10 cellular contexts compared by ENCODE assay signal in the genomic region with DNA sequence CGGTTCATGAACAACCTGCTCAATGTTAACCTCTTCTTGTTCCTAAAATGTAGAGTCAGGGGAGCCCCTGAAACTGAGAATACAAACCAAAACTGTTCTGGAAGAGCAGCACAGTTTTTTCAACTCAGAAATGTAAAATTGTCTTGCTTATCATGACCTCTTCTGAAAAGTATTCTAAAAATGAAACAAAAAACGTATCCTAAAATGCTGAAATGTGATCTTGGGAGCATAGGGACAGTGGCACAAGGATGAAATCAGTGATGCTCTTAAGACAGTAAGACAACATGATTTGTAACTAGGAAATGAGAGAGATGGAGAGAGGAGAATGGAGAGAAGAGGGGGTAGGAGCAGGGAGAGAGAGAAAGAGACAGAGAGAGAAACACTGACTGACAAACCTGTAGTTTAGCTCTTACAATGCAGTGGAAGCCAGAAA. TPM values are rescaled to one million over a fixed set of nuclear protein-coding genes. Genes with fewer than 3 reads are reported as not detected.
DNase-seq lines count a peak whose midpoint lies in the region; ATAC-seq, FAIRE-seq and TF ChIP-seq lines count a peak whose summit lies in the region.
"Had no signal": no experiment of that assay in that cellular context is flagged by ENCODE, and none has a peak within 500 bp of the region (broad histone marks: within the 10 kb centered on the region; RNA-seq: fewer than 3 reads in every experiment).

No MANE protein-coding gene starts in this region.

- H3K4me2 ChIP-seq in MM.1S (ENCODE audit: low read depth, low read length): peak overlapping the region; percentile 43

- peak overlapping the region; percentile 2; the same call in 1 of the 2 replicates for H2AFZ ChIP-seq in MM.1S (ENCODE audit: low read length)

- intact Hi-C loops in kidney (cut with DNase I): no loop called here
- intact Hi-C loops in activated T-helper 2 cell treated with anti-CD3 and anti-CD28 coated beads, Interferon-gamma antibody, Interleukin-2, Interleukin-4, amounts not matched to agents 10 μg/mL and 5 μg/mL and 100 μg/mL, durations not matched to agents 14 hours and 24 hours and 36 hours (cut with micrococcal nuclease): no loop called here

- H3K27ac Mint-ChIP-seq in CD4-positive, CD25-positive, alpha-beta regulatory T cell: peak overlapping the region; percentile 4 to 75 (median 44)
- no peak overlapping the region for H3K27ac Mint-ChIP-seq in activated T-helper 2 cell treated with anti-CD3 and anti-CD28 coated beads, Interferon-gamma antibody, Interleukin-2, Interleukin-4, amounts not matched to agents 10 μg/mL and 5 μg/mL and 100 μg/mL, durations not matched to agents 14 hours and 24 hours and 36 hours

- no peak overlapping the region for H3K4me3 ChIP-seq in CD4-positive, CD25-positive, alpha-beta regulatory T cell (ENCODE audit: low read depth, low read length)
- H3K4me3 ChIP-seq in MM.1S (ENCODE audit: low read length): peak overlapping the region; percentile 15; the same call in 1 of the 2 replicates
- H3K4me3 ChIP-seq in kidney (ENCODE audit: low read length in 2 of 2): peak overlapping the region; percentile 48 to 62

- H3K9me3 Mint-ChIP-seq in CD4-positive, CD25-positive, alpha-beta regulatory T cell: no peaks in the 10 kb centered on the region
- H3K9me3 Mint-ChIP-seq in activated T-helper 2 cell treated with anti-CD3 and anti-CD28 coated beads, Interferon-gamma antibody, Interleukin-2, Interleukin-4, amounts not matched to agents 10 μg/mL and 5 μg/mL and 100 μg/mL, durations not matched to agents 14 hours and 24 hours and 36 hours: no peaks in the 10 kb centered on the region

- no peak for ATAC-seq in CD4-positive, CD25-positive, alpha-beta regulatory T cell (ENCODE audit: low read depth in 2 of 2)
- ATAC-seq in GM19463 (IDR thresholded peaks at IDR 0.05; ENCODE audit: unreplicated experiment): peak; percentile 50

- H3K9ac ChIP-seq in MM.1S (ENCODE audit: low read length) (peak overlapping the region; percentile 9; the same call in 1 of the 2 replicates), kidney (ENCODE audit: low read length in 2 of 2) (peak overlapping the region in 1 of 2 donors; percentile 36)

- peaks cover 19 to 38% (median 32%) of the 10 kb centered on the region in 4 donors for H3K4me1 Mint-ChIP-seq in CD4-positive, CD25-positive, alpha-beta regulatory T cell
- H3K4me1 Mint-ChIP-seq in activated T-helper 2 cell treated with anti-CD3 and anti-CD28 coated beads, Interferon-gamma antibody, Interleukin-2, Interleukin-4, amounts not matched to agents 10 μg/mL and 5 μg/mL and 100 μg/mL, durations not matched to agents 14 hours and 24 hours and 36 hours (ENCODE audit: low read depth): peaks cover 40% of the 10 kb centered on the region

- H3K27me3 ChIP-seq in CD4-positive, CD25-positive, alpha-beta regulatory T cell (ENCODE audit: control insufficient read depth, insufficient read depth, low read length): no peaks in the 10 kb centered on the region
- no peaks in the 10 kb centered on the region for H3K27me3 ChIP-seq in MM.1S (replicated peaks; ENCODE audit: insufficient read depth, low read length)

- H3K79me2 ChIP-seq in MM.1S (ENCODE audit: low read length): no peaks in the 10 kb centered on the region

- no peak overlapping the region for H3K27ac ChIP-seq in CD4-positive, CD25-positive, alpha-beta regulatory T cell (ENCODE audit: insufficient read depth, low read length, poor library complexity, severe bottlenecking)
- peak overlapping the region; percentile 30; the same call in 1 of the 2 replicates for H3K27ac ChIP-seq in MM.1S (ENCODE audit: low read length)
- peak overlapping the region; percentile 64 to 71 for H3K27ac ChIP-seq in kidney (ENCODE audit: low read depth in 2 of 2, low read length in 2 of 2)

- no peaks in the 10 kb centered on the region for H3K9me2 ChIP-seq in MM.1S (replicated peaks; ENCODE audit: insufficient read depth, low read length)

- FAIRE-seq in kidney (lab: Jason Lieb, UNC): no peak

- no peaks in the 10 kb centered on the region for H3K27me3 Mint-ChIP-seq in CD4-positive, CD25-positive, alpha-beta regulatory T cell
- H3K27me3 Mint-ChIP-seq in activated T-helper 2 cell treated with anti-CD3 and anti-CD28 coated beads, Interferon-gamma antibody, Interleukin-2, Interleukin-4, amounts not matched to agents 10 μg/mL and 5 μg/mL and 100 μg/mL, durations not matched to agents 14 hours and 24 hours and 36 hours (ENCODE audit: low read depth): no peaks in the 10 kb centered on the region

- no peaks in the 10 kb centered on the region for H3F3A ChIP-seq in MM.1S (ENCODE audit: insufficient read depth, low read length)

- no peak overlapping the region for H3K4me3 Mint-ChIP-seq in CD4-positive, CD25-positive, alpha-beta regulatory T cell
- H3K4me3 Mint-ChIP-seq in activated T-helper 2 cell treated with anti-CD3 and anti-CD28 coated beads, Interferon-gamma antibody, Interleukin-2, Interleukin-4, amounts not matched to agents 10 μg/mL and 5 μg/mL and 100 μg/mL, durations not matched to agents 14 hours and 24 hours and 36 hours (ENCODE audit: low read depth): no peak overlapping the region

- H4K20me1 ChIP-seq in MM.1S (ENCODE audit: insufficient read depth, low read length): no peaks in the 10 kb centered on the region

- no peaks in the 10 kb centered on the region for H3K4me1 ChIP-seq in CD4-positive, CD25-positive, alpha-beta regulatory T cell (ENCODE audit: control insufficient read depth, insufficient read depth, low read length, poor library complexity, severe bottlenecking)
- peaks cover 5% of the 10 kb centered on the region; the same call in 1 of the 2 replicates for H3K4me1 ChIP-seq in MM.1S (ENCODE audit: low read length)
- peaks cover 27 to 40% of the 10 kb centered on the region in 2 donors for H3K4me1 ChIP-seq in kidney (ENCODE audit: control insufficient read depth in 1 of 2, insufficient read depth in 1 of 2, low read depth in 1 of 2, low read length in 2 of 2)

- H3K36me3 ChIP-seq in CD4-positive, CD25-positive, alpha-beta regulatory T cell (ENCODE audit: control insufficient read depth, insufficient read depth, low read length): peaks cover 23% of the 10 kb centered on the region
- H3K36me3 ChIP-seq in MM.1S (replicated peaks; ENCODE audit: insufficient read depth, low read length): no peaks in the 10 kb centered on the region
- peaks cover 0 to 4% of the 10 kb centered on the region in 2 donors for H3K36me3 ChIP-seq in kidney (ENCODE audit: control insufficient read depth in 1 of 2, insufficient read depth in 2 of 2, low read length in 2 of 2)

- DNase-seq in CD4-positive, CD25-positive, alpha-beta regulatory T cell: no peak
- peak; percentile 21 for DNase-seq in MM.1S
- DNase-seq in kidney: no peak
- DNase-seq in activated T-helper 2 cell treated with anti-CD3 and anti-CD28 coated beads, Interferon-gamma antibody, Interleukin-2, Interleukin-4, amounts not matched to agents 10 μg/mL and 5 μg/mL and 100 μg/mL, durations not matched to agents 14 hours and 24 hours and 36 hours (ENCODE audit: low spot score): no peak
- DNase-seq in activated CD4-positive, alpha-beta T cell treated with anti-CD3 and anti-CD28 coated beads, Interleukin-2, amount 50 U/mL, for 48 hours: no peak
- no peak for DNase-seq in DMS53 treated with DMSO at 0.1 percent for 48 hours (lab: John Stamatoyannopoulos, UW; ENCODE audit: unreplicated experiment)
- DNase-seq in stimulated activated CD8-positive, alpha-beta memory T cell treated with anti-CD3 and anti-CD28 coated beads, Interleukin-4, amount 100 ng/mL, for 48 hours: no peak
- DNase-seq: activated gamma-delta T cell, DND-41 had no signal

- TF ChIP-seq CTCF in MM.1S (IDR thresholded peaks at IDR 0.05; ENCODE audit: low read length) (no peak), kidney (IDR thresholded peaks at IDR 0.05; ENCODE audit: borderline replicate concordance, extremely low read depth, insufficient read depth) (no peak)

- H3K36me3 Mint-ChIP-seq in CD4-positive, CD25-positive, alpha-beta regulatory T cell: peaks cover 45% of the 10 kb centered on the region
- peaks cover 56% of the 10 kb centered on the region for H3K36me3 Mint-ChIP-seq in activated T-helper 2 cell treated with anti-CD3 and anti-CD28 coated beads, Interferon-gamma antibody, Interleukin-2, Interleukin-4, amounts not matched to agents 10 μg/mL and 5 μg/mL and 100 μg/mL, durations not matched to agents 14 hours and 24 hours and 36 hours (ENCODE audit: low read depth)

- H3K9me3 ChIP-seq in CD4-positive, CD25-positive, alpha-beta regulatory T cell (ENCODE audit: control insufficient read depth in 2 of 2, low read length in 2 of 2): no peaks in the 10 kb centered on the region
- H3K9me3 ChIP-seq in MM.1S (replicated peaks; ENCODE audit: insufficient read depth, low read length) (no peaks in the 10 kb centered on the region), kidney (ENCODE audit: control insufficient read depth in 1 of 2, low read length in 2 of 2) (no peaks in the 10 kb centered on the region)

RNA-seq across cellular contexts. Expression of gene NCOA7, which starts 27.5 kb away (rescaled TPM):
- total RNA-seq in CD4-positive, CD25-positive, alpha-beta regulatory T cell: 41.9 TPM
- 10 to 100 TPM; 12.6 to 16.5 (median 13.9) TPM for polyA plus RNA-seq in CD4-positive, CD25-positive, alpha-beta regulatory T cell
- total RNA-seq in kidney: 135 TPM
- 21.0 TPM for polyA plus RNA-seq in kidney (ENCODE audit: insufficient read depth, low read depth, low replicate concordance)
- total RNA-seq in activated T-helper 2 cell treated with anti-CD3 and anti-CD28 coated beads, Interferon-gamma antibody, Interleukin-2, Interleukin-4, amounts not matched to agents 10 μg/mL and 5 μg/mL and 100 μg/mL, durations not matched to agents 14 hours and 24 hours and 36 hours: 40.5 and 43.4 TPM in 2 replicates
